ENCODE assay signal across 8 cellular contexts in the genomic region with DNA sequence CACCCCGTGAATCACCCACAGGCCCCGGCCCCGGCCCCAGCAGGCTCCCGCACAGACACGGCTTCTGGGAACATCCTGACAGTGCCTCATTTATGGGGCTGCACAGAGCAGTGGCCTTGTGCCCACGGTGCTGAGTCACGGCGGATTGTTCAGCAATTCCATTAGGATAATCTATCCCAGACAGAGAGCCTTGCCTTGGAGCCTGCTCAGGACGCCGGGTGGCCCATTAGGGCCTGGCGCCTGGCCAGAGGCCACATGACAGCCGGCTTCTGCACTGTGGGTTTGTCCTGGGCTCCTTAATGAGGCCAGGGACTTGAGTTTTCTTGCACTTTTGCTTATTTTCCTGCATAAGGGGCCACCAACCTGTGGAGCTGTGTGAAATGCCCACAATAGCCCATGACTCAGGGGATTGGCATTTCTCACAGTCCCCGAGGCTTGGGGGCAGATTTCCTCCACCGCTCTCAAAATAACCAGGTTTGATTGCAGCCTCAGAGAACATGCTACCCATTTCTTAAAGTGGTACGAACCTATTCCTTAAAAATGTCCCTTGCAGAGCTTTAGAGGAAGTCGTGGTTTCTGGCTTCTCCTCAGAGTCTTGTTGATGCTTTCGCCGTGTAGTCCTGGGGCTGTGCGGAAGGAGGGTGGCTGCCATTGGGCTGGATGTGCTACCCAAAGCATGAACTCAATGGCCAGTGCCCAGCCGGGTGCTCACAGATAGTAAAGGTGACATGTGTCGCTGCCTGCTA. TPM values are rescaled to one million over a fixed set of nuclear protein-coding genes. Genes with fewer than 3 reads are reported as not detected.
DNase-seq lines count a peak whose midpoint lies in the region; ATAC-seq and TF ChIP-seq lines count a peak whose summit lies in the region.

No MANE protein-coding gene starts in this region.

- no peaks in the 10 kb centered on the region for H3K36me3 Mint-ChIP-seq in activated CD8-positive, alpha-beta T cell treated with anti-CD3 and anti-CD28 coated beads, Interleukin-2, amount 10 ng/mL, durations not matched to agents 7 days and 5 days (ENCODE audit: low read depth)

- H3K4me3 ChIP-seq in HEK293 (ENCODE audit: low read depth, low read length): peak overlapping the region; percentile 20
- peak overlapping the region in 2 of 4 donors; percentile 4 to 18 for H3K4me3 ChIP-seq in Peyer's patch
- H3K4me3 ChIP-seq in ectodermal cell (ENCODE audit: insufficient read depth, low read depth, low read length): no peak overlapping the region
- H3K4me3 ChIP-seq in transverse colon: peak overlapping the region in 2 of 4 donors; percentile 14 to 16

- H3K4me1 ChIP-seq in HEK293 (ENCODE audit: control insufficient read depth, insufficient read depth, low read length) (peaks cover 7% of the 10 kb centered on the region), Peyer's patch (peaks cover 0 to 20% (median 0%) of the 10 kb centered on the region in 4 donors), ectodermal cell (ENCODE audit: control insufficient read depth, insufficient read depth, low read length) (peaks cover 13% of the 10 kb centered on the region), transverse colon (peaks cover 13 to 39% (median 23%) of the 10 kb centered on the region in 4 donors)

- no peak for TF ChIP-seq CTCF in HEK293 (tag by site-specific recombination; IDR thresholded peaks at IDR 0.05)
- TF ChIP-seq CTCF in Peyer's patch (IDR thresholded peaks at IDR 0.05): no peak
- no peak for TF ChIP-seq CTCF in transverse colon (IDR thresholded peaks at IDR 0.05)

- intact Hi-C loops in transverse colon (cut with DNase I; ENCODE audit: low total_unique reads): no loop called here

- H3K36me3 ChIP-seq in HEK293 (ENCODE audit: control insufficient read depth in 2 of 2, insufficient read depth in 1 of 2, low read length in 2 of 2) (peaks cover 0 to 44% of the 10 kb centered on the region in 2 experiments; a peak in 1 of 3 replicates), Peyer's patch (peaks cover 0 to 3% (median 0%) of the 10 kb centered on the region in 3 donors), ectodermal cell (ENCODE audit: control insufficient read depth, insufficient read depth, low read length) (no peaks in the 10 kb centered on the region), transverse colon (peaks cover 0 to 4% (median 0%) of the 10 kb centered on the region in 4 donors)

- 58 to 64% methylated on average over 21 of the region's 21 CpGs for WGBS in ectodermal cell, 2 experiments
- 23% methylated on average over 21 of the region's 21 CpGs; no CpG with 5 or more reads in 1 of the 2 donors for WGBS in transverse colon (ENCODE audit: low coverage in 1 of 2), 2 donors

- TF ChIP-seq POLR2A in Peyer's patch (IDR thresholded peaks at IDR 0.05): no peak
- TF ChIP-seq POLR2A in transverse colon (IDR thresholded peaks at IDR 0.05): no peak

- H3K27me3 ChIP-seq in Peyer's patch (no peaks in the 10 kb centered on the region), ectodermal cell (ENCODE audit: control insufficient read depth, insufficient read depth, low read length, poor library complexity, severe bottlenecking) (no peaks in the 10 kb centered on the region), transverse colon (no peaks in the 10 kb centered on the region)

- no peaks in the 10 kb centered on the region for H3K9me3 Mint-ChIP-seq in activated CD8-positive, alpha-beta T cell treated with anti-CD3 and anti-CD28 coated beads, Interleukin-2, amount 10 ng/mL, durations not matched to agents 7 days and 5 days (ENCODE audit: insufficient read depth)

- no peaks in the 10 kb centered on the region for H3K4me1 Mint-ChIP-seq in activated CD8-positive, alpha-beta T cell treated with anti-CD3 and anti-CD28 coated beads, Interleukin-2, amount 10 ng/mL, durations not matched to agents 7 days and 5 days (ENCODE audit: low read depth)

- no peaks in the 10 kb centered on the region for H3K27me3 Mint-ChIP-seq in activated CD8-positive, alpha-beta T cell treated with anti-CD3 and anti-CD28 coated beads, Interleukin-2, amount 10 ng/mL, durations not matched to agents 7 days and 5 days (ENCODE audit: low read depth)

- peak overlapping the region; percentile 82 for H3K27ac ChIP-seq in HEK293 (ENCODE audit: extremely low read depth, low read depth, low read length)
- H3K27ac ChIP-seq in Peyer's patch: peak overlapping the region; percentile 42 to 84 (median 61)
- H3K27ac ChIP-seq in ectodermal cell (ENCODE audit: insufficient read depth, low read depth, low read length, poor library complexity, severe bottlenecking): peak overlapping the region; percentile 74
- peak overlapping the region; percentile 84 to 92 (median 90) for H3K27ac ChIP-seq in transverse colon

- H3K27ac Mint-ChIP-seq in activated CD8-positive, alpha-beta T cell treated with anti-CD3 and anti-CD28 coated beads, Interleukin-2, amount 10 ng/mL, durations not matched to agents 7 days and 5 days: no peak overlapping the region

- POLR2A ChIA-PET in HEK293 (lab: Yijun Ruan, JAX): interaction anchor here (0.6 to 1.4 kb wide), 5 partner anchors 10 to 405 kb away, joined by 3 to 9 read pairs (median 3); a partner anchor contains a TSS
- POLR2A ChIA-PET in activated CD8-positive, alpha-beta T cell treated with anti-CD3 and anti-CD28 coated beads, Interleukin-2, amount 10 ng/mL, durations not matched to agents 7 days and 5 days (lab: Charles Lee): no interaction called here

- peak; percentile 60 for TF ChIP-seq EP300 in transverse colon (IDR thresholded peaks at IDR 0.05; ENCODE audit: low read depth)

- no peaks in the 10 kb centered on the region for H3K9me3 ChIP-seq in HEK293 (ENCODE audit: control insufficient read depth, insufficient read depth, low read depth, low read length)
- H3K9me3 ChIP-seq in Peyer's patch: no peaks in the 10 kb centered on the region
- no peaks in the 10 kb centered on the region for H3K9me3 ChIP-seq in ectodermal cell (ENCODE audit: control insufficient read depth, low read length)
- H3K9me3 ChIP-seq in transverse colon: no peaks in the 10 kb centered on the region

- ATAC-seq in GM19324 (IDR thresholded peaks at IDR 0.05; ENCODE audit: low FRiP score, unreplicated experiment): no peak
- no peak for ATAC-seq in activated CD8-positive, alpha-beta T cell treated with anti-CD3 and anti-CD28 coated beads, Interleukin-2, amount 10 ng/mL, durations not matched to agents 7 days and 5 days

- no peak overlapping the region for H3K4me3 Mint-ChIP-seq in activated CD8-positive, alpha-beta T cell treated with anti-CD3 and anti-CD28 coated beads, Interleukin-2, amount 10 ng/mL, durations not matched to agents 7 days and 5 days

- peak; percentile 51 for DNase-seq in 8988T
- DNase-seq in Peyer's patch: peak; percentile 31 to 85 (median 80)
- peak; percentile 90 to 93 for DNase-seq in lung microvascular endothelial cell (ENCODE audit: low read depth in 2 of 2)
- DNase-seq in transverse colon: peak; percentile 77
- no peak for DNase-seq in activated CD8-positive, alpha-beta T cell treated with anti-CD3 and anti-CD28 coated beads, Interleukin-2, amount 10 ng/mL, durations not matched to agents 7 days and 5 days

- CTCF ChIA-PET in HEK293 (lab: Yijun Ruan, JAX): interaction anchor here (0.6 to 3.1 kb wide), 4 partner anchors 19 to 476 kb away, joined by 3 to 12 read pairs (median 5); a partner anchor contains a TSS
- CTCF ChIA-PET in activated CD8-positive, alpha-beta T cell treated with anti-CD3 and anti-CD28 coated beads, Interleukin-2, amount 10 ng/mL, durations not matched to agents 7 days and 5 days (lab: Charles Lee): no interaction called here

- in situ Hi-C loops in transverse colon (cut with MboI; ENCODE audit: low pct_ligation_motif_present in 1 of 4, low pct_unique_long_range_greater_than_20kb in 1 of 4, low sequenced_read_pairs in 3 of 4): no loop called here

TF ChIP-seq in HEK293, 187 proteins besides CTCF, POLR2A, EP300 and RAD21 (continues in another document):
- TF ChIP-seq, protein P1, sequence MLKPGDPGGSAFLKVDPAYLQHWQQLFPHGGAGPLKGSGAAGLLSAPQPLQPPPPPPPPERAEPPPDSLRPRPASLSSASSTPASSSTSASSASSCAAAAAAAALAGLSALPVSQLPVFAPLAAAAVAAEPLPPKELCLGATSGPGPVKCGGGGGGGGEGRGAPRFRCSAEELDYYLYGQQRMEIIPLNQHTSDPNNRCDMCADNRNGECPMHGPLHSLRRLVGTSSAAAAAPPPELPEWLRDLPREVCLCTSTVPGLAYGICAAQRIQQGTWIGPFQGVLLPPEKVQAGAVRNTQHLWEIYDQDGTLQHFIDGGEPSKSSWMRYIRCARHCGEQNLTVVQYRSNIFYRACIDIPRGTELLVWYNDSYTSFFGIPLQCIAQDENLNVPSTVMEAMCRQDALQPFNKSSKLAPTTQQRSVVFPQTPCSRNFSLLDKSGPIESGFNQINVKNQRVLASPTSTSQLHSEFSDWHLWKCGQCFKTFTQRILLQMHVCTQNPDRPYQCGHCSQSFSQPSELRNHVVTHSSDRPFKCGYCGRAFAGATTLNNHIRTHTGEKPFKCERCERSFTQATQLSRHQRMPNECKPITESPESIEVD (tag by site-specific recombination; IDR thresholded peaks at IDR 0.05): peak; percentile 86
- TF ChIP-seq, protein P2, sequence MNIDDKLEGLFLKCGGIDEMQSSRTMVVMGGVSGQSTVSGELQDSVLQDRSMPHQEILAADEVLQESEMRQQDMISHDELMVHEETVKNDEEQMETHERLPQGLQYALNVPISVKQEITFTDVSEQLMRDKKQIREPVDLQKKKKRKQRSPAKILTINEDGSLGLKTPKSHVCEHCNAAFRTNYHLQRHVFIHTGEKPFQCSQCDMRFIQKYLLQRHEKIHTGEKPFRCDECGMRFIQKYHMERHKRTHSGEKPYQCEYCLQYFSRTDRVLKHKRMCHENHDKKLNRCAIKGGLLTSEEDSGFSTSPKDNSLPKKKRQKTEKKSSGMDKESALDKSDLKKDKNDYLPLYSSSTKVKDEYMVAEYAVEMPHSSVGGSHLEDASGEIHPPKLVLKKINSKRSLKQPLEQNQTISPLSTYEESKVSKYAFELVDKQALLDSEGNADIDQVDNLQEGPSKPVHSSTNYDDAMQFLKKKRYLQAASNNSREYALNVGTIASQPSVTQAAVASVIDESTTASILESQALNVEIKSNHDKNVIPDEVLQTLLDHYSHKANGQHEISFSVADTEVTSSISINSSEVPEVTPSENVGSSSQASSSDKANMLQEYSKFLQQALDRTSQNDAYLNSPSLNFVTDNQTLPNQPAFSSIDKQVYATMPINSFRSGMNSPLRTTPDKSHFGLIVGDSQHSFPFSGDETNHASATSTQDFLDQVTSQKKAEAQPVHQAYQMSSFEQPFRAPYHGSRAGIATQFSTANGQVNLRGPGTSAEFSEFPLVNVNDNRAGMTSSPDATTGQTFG (tag by site-specific recombination; IDR thresholded peaks at IDR 0.05; ENCODE audit: borderline replicate concordance): no peak
- TF ChIP-seq ZNF10 (tag by site-specific recombination; IDR thresholded peaks at IDR 0.05): 0 out of 2 replicates have a peak, but pooled peaks have one; percentile 45

RNA-seq across cellular contexts. Expression of a gene that starts 19.0 kb away (rescaled TPM):
- total RNA-seq in Peyer's patch: 10 to 100 TPM in 3 of 4 donors, 1 to 10 TPM in 1; 6.0 to 38.5 (median 15.6) TPM
- 1.7 TPM for polyA plus RNA-seq in ectodermal cell (2013, experiment 1 of 4)
- polyA plus RNA-seq in ectodermal cell (2013, experiment 2 of 4): 1.3 TPM
- polyA plus RNA-seq in ectodermal cell (2013, experiment 3 of 4): 1.1 TPM
- polyA plus RNA-seq in ectodermal cell (2013, experiment 4 of 4): 1.1 TPM
- 43.4 and 62.7 TPM in 2 replicates for total RNA-seq in lung microvascular endothelial cell
- total RNA-seq in transverse colon: 100 to 1,000 TPM in 2 of 4 donors, 10 to 100 TPM in 2; 98.3 to 414 (median 158) TPM
- under 1 TPM; 0.18 to 0.29 TPM for total RNA-seq in activated CD8-positive, alpha-beta T cell treated with anti-CD3 and anti-CD28 coated beads, Interleukin-2, amount 10 ng/mL, durations not matched to agents 7 days and 5 days

Comparison
In these comparisons a context has a peak if more than half of its experiments do, and no peak if none do; other contexts are left out.
1. RNA of a gene that starts 19.0 kb away (total RNA-seq): 98.3 to 414 TPM in transverse colon, 43.4 to 62.7 TPM in lung microvascular endothelial cell and 6.0 to 38.5 TPM in Peyer's patch; 0.18 to 0.29 TPM in activated CD8-positive, alpha-beta T cell treated with anti-CD3 and anti-CD28 coated beads, Interleukin-2, amount 10 ng/mL, durations not matched to agents 7 days and 5 days; every median in the first group is over 4 times any median in the second.
2. Peak in every context shown above with its lines, with median percentiles within 50 percentile points of each other: H3K27ac ChIP-seq.